In genomic region chr12:59429766-59430165, GRCh38 we compare ENCODE assay signal across 20 cellular contexts.
DNase-seq lines count a peak whose midpoint lies in the region; ATAC-seq and TF ChIP-seq lines count a peak whose summit lies in the region.
"Had no signal": no experiment of that assay in that cellular context is flagged by ENCODE, and none has a peak within 500 bp of the region (broad histone marks: within the 10 kb centered on the region; RNA-seq: fewer than 3 reads in every experiment).

No MANE protein-coding gene starts in this region.

- H3K4me3 Mint-ChIP-seq in chondrocyte (ENCODE audit: unreplicated experiment) (no peak overlapping the region), glutamatergic neuron (ENCODE audit: unreplicated experiment) (no peak overlapping the region)
- no peak overlapping the region for H3K4me3 Mint-ChIP-seq in naive thymus-derived CD8-positive, alpha-beta T cell
- H3K4me3 Mint-ChIP-seq: CD4-positive, CD25-positive, alpha-beta regulatory T cell; IgD-negative memory B cell had no signal

- ATAC-seq in naive thymus-derived CD8-positive, alpha-beta T cell = no peak
- ATAC-seq: A549 had no signal

- H3K27ac Mint-ChIP-seq in chondrocyte (ENCODE audit: unreplicated experiment) = no peak overlapping the region
- no peak overlapping the region for H3K27ac Mint-ChIP-seq in glutamatergic neuron (ENCODE audit: unreplicated experiment)
- H3K27ac Mint-ChIP-seq in naive thymus-derived CD8-positive, alpha-beta T cell = no peak overlapping the region
- H3K27ac Mint-ChIP-seq: CD4-positive, CD25-positive, alpha-beta regulatory T cell; IgD-negative memory B cell had no signal

- POLR2A ChIA-PET in naive thymus-derived CD8-positive, alpha-beta T cell (lab: Charles Lee) = no interaction called here

- no peak overlapping the region for H3K27ac ChIP-seq in brain microvascular endothelial cell
- H3K27ac ChIP-seq: A549, RWPE1, SK-N-MC had no signal

- in situ Hi-C loops in brain microvascular endothelial cell (cut with HindIII; ENCODE audit: low pct_ligation_motif_present, low sequenced_read_pairs) = no loop called here

- no peak overlapping the region for H3K4me3 ChIP-seq in brain microvascular endothelial cell (ENCODE audit: low read depth, low read length)
- H3K4me3 ChIP-seq: A549, SK-N-MC had no signal

- H3K9me3 Mint-ChIP-seq in chondrocyte (ENCODE audit: low read depth) (no peaks in the 10 kb centered on the region), glutamatergic neuron (ENCODE audit: unreplicated experiment) (no peaks in the 10 kb centered on the region)
- H3K9me3 Mint-ChIP-seq in naive thymus-derived CD8-positive, alpha-beta T cell = no peaks in the 10 kb centered on the region

- TF ChIP-seq CTCF in brain microvascular endothelial cell (IDR thresholded peaks at IDR 0.05; ENCODE audit: low read depth, low read length, missing control alignments) (no peak), chondrocyte (IDR thresholded peaks at IDR 0.05) (no peak), glutamatergic neuron (IDR thresholded peaks at IDR 0.05; ENCODE audit: partially characterized antibody, unreplicated experiment) (no peak)

- DNase-seq in EL = peak; percentile 18
- peak; percentile 5 for DNase-seq in brain microvascular endothelial cell
- peak; percentile 42 for DNase-seq in iris pigment epithelial cell (ENCODE audit: low read depth)
- no peak for DNase-seq in chondrocyte (ENCODE audit: low spot score)
- no peak for DNase-seq in glutamatergic neuron
- DNase-seq in naive thymus-derived CD8-positive, alpha-beta T cell = no peak
- DNase-seq in HCEC 1CT = no peak
- DNase-seq: CD4-positive, CD25-positive, alpha-beta regulatory T cell; COR-L47; DMS79; NCI-H1105; NCI-H2029 treated with DMSO at 0.1 percent for 48 hours; NCI-H226; NCI-H510A treated with DMSO at 0.1 percent for 48 hours; NCI-H748 treated with DMSO at 0.1 percent for 48 hours; SHP77 treated with DMSO at 0.1 percent for 48 hours had no signal

- H3K36me3 Mint-ChIP-seq in chondrocyte (ENCODE audit: low read depth) (no peaks in the 10 kb centered on the region), glutamatergic neuron (ENCODE audit: unreplicated experiment) (no peaks in the 10 kb centered on the region)
- no peaks in the 10 kb centered on the region for H3K36me3 Mint-ChIP-seq in naive thymus-derived CD8-positive, alpha-beta T cell
- H3K36me3 Mint-ChIP-seq: CD4-positive, CD25-positive, alpha-beta regulatory T cell; IgD-negative memory B cell had no signal

- no peaks in the 10 kb centered on the region for H3K36me3 ChIP-seq in brain microvascular endothelial cell (replicated peaks)

- H3K27me3 Mint-ChIP-seq in chondrocyte (ENCODE audit: low read depth) (peaks cover 2% of the 10 kb centered on the region), glutamatergic neuron (ENCODE audit: unreplicated experiment) (no peaks in the 10 kb centered on the region)
- peaks cover 0 to 6% (median 0%) of the 10 kb centered on the region in 5 donors for H3K27me3 Mint-ChIP-seq in naive thymus-derived CD8-positive, alpha-beta T cell
- H3K27me3 Mint-ChIP-seq: IgD-negative memory B cell had no signal

- H3K4me1 Mint-ChIP-seq in chondrocyte (ENCODE audit: low read depth) = no peaks in the 10 kb centered on the region
- peaks cover 9% of the 10 kb centered on the region for H3K4me1 Mint-ChIP-seq in glutamatergic neuron (ENCODE audit: low read depth, unreplicated experiment)
- H3K4me1 Mint-ChIP-seq in naive thymus-derived CD8-positive, alpha-beta T cell = no peaks in the 10 kb centered on the region
- H3K4me1 Mint-ChIP-seq: CD4-positive, CD25-positive, alpha-beta regulatory T cell; IgD-negative memory B cell had no signal

- H3K27me3 ChIP-seq in brain microvascular endothelial cell (replicated peaks) = no peaks in the 10 kb centered on the region

Comparison
In these comparisons a context has a peak if more than half of its experiments do, and no peak if none do; other contexts are left out.
1. DNase-seq: peak in EL (single experiment), brain microvascular endothelial cell (single experiment) and iris pigment epithelial cell (single experiment); none in chondrocyte (single experiment), glutamatergic neuron (single experiment), naive thymus-derived CD8-positive, alpha-beta T cell (0 of 10) and HCEC 1CT (single experiment).